1 cellular context compared by ENCODE assay signal in genomic region chr1:11692899-11693590, GRCh38.
TF ChIP-seq lines count a peak whose summit lies in the region.

No MANE protein-coding gene starts in this region.

TF ChIP-seq in GM23338, 12 proteins besides CTCF, POLR2A, EP300 and RAD21 (continued from another document):
- TF ChIP-seq ZNF462 (CRISPR knock-in tag; IDR thresholded peaks at IDR 0.05) (no peak), CREB1 (CRISPR knock-in tag; IDR thresholded peaks at IDR 0.05; ENCODE audit: low read depth) (no peak), ZNF331 (CRISPR knock-in tag; IDR thresholded peaks at IDR 0.05; ENCODE audit: low read depth) (no peak), EZH2phosphoT487 (IDR thresholded peaks at IDR 0.05; ENCODE audit: unreplicated experiment) (no peak), REST (IDR thresholded peaks at IDR 0.05; ENCODE audit: unreplicated experiment) (no peak), POLR2AphosphoS5 (IDR thresholded peaks at IDR 0.05; ENCODE audit: low read depth) (no peak), EZH2 (IDR thresholded peaks at IDR 0.05; ENCODE audit: low read depth, unreplicated experiment) (no peak), ZNF114 (CRISPR knock-in tag; IDR thresholded peaks at IDR 0.05) (no peak), NANOG (IDR thresholded peaks at IDR 0.05; ENCODE audit: borderline replicate concordance) (no peak), ETS1 (IDR thresholded peaks at IDR 0.05) (no peak), STAT1 (IDR thresholded peaks at IDR 0.05; ENCODE audit: unreplicated experiment) (no peak)
